Comparison of ENCODE assay signal across 1 cellular context in genomic region chr19:35907377-35907745, GRCh38.
TF ChIP-seq lines count a peak whose summit lies in the region.

No MANE protein-coding gene starts in this region.

TF ChIP-seq in HepG2, 621 proteins besides CTCF, POLR2A, EP300 and RAD21:
- TF ChIP-seq ZNF768 (CRISPR knock-in tag; IDR thresholded peaks at IDR 0.05) (no peak), MEIS2 (CRISPR knock-in tag; IDR thresholded peaks at IDR 0.05) (no peak), ZNF350 (CRISPR knock-in tag; IDR thresholded peaks at IDR 0.05; ENCODE audit: borderline replicate concordance, low read depth) (no peak), ATAD3A (CRISPR knock-in tag; IDR thresholded peaks at IDR 0.05) (no peak)
